Comparison of ENCODE assay signal across 1 cellular context in the genomic region with DNA sequence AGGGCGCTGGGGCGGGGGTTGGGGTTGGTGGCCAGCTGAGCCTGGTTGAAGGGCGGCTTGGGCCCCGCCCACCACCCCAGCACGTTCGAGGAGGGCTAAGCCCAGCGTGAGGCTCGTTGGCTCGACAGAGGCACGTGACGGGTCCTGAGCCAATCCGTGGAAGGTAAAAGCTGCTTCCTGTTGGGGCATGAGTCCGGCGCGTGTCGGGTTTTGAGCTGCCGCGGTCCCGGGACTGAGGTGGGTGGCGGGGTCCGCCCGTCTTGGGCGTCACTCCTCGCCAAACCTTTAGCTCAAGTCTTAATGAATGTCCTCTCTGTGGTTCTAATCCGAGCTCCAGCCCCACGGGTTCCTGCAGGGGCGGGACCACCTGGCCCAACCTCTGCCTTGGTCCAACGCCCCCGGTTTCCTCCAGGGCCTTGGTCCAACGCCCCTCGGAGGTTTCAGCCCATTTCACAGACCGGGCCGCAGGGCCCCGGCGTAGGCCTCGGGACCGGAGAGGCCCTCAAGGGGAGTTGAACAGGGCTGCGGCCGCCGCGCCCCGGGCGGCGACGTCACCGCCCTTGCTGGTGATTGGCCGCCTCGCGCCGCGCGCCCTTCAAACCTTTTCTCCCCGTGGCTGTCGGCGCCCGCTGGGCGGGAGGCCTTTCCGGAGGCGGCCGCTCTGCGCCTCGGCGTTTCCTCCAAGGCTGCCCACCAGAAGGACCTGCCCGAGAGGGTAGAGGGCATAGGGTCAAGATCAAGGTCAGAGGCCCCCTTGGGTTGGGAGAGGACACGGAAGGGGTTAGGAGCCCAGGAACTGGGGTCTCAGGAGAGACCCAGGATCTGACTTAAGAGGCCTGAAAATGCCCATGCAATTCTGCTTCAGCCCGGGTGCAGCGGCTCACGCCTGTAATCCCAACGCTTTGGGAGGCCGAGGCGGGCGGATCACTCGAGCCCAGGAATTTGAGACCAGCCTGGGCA.
TF ChIP-seq lines count a peak whose summit lies in the region.

RCCD1 (plus strand) TSS at position 173 of the 960 bp plus-strand sequence. CDS start 1,851 bp downstream, outside the sequence.

TF ChIP-seq in H1, 55 proteins besides CTCF, POLR2A, EP300 and RAD21 (continued from another document):
- TF ChIP-seq USF2 (IDR thresholded peaks at IDR 0.05; ENCODE audit: low read length) (peak; percentile 98), FOSL1 (IDR thresholded peaks at IDR 0.05; ENCODE audit: insufficient read depth, low read depth, low read length) (no peak), SP1 (IDR thresholded peaks at IDR 0.05; ENCODE audit: low read depth, low read length) (peak; percentile 7; the same call in 1 of the 2 replicates), CHD1 (IDR thresholded peaks at IDR 0.05; ENCODE audit: low read depth, low read length) (no peak), EZH2 (IDR thresholded peaks at IDR 0.05; ENCODE audit: low read depth, low read length, severe bottlenecking) (no peak), PHF8 (conservative IDR thresholded peaks at IDR 0.05; ENCODE audit: low read depth, low read length) (peak; percentile 77), BACH1 (IDR thresholded peaks at IDR 0.05; ENCODE audit: low read length) (no peak), TAF7 (optimal IDR thresholded peaks at IDR 0.05; ENCODE audit: borderline replicate concordance, low read depth, low read length) (peak; percentile 24), POLR2AphosphoS5 (IDR thresholded peaks at IDR 0.05; ENCODE audit: low read depth, low read length) (peak; percentile 85), RBBP5 (IDR thresholded peaks at IDR 0.05; ENCODE audit: borderline replicate concordance, low read depth, low read length) (peak; percentile 42; the same call in 1 of the 2 replicates), SIX5 (IDR thresholded peaks at IDR 0.05; ENCODE audit: low read depth, low read length) (no peak), RXRA (IDR thresholded peaks at IDR 0.05; ENCODE audit: insufficient read depth, low read depth, low read length) (0 out of 2 replicates have a peak, but pooled peaks have one; percentile 43), E2F6 (IDR thresholded peaks at IDR 0.05) (peak; percentile 87), CREB1 (IDR thresholded peaks at IDR 0.05) (peak; percentile 41), ZNF274 (IDR thresholded peaks at IDR 0.05; ENCODE audit: borderline replicate concordance, extremely low read depth, low read length) (no peak), YY1 (IDR thresholded peaks at IDR 0.05; ENCODE audit: low read depth, low read length) (no peak), SRF (IDR thresholded peaks at IDR 0.05; ENCODE audit: low read depth, low read length) (no peak), MAX (IDR thresholded peaks at IDR 0.05) (peak; percentile 95), CTBP2 (IDR thresholded peaks at IDR 0.05; ENCODE audit: borderline replicate concordance, insufficient read depth, insufficient read length, low read length) (no peak), RNF2 (IDR thresholded peaks at IDR 0.05; ENCODE audit: borderline replicate concordance, low read depth, low read length, missing control alignments, poor library complexity, severe bottlenecking) (peak; percentile 37), SIRT6 (IDR thresholded peaks at IDR 0.05; ENCODE audit: low read length) (no peak), CHD2 (IDR thresholded peaks at IDR 0.05; ENCODE audit: low read length) (peak; percentile 32; the same call in 1 of the 2 replicates), BRCA1 (IDR thresholded peaks at IDR 0.05; ENCODE audit: low read depth, low read length) (no peak), HDAC6 (IDR thresholded peaks at IDR 0.05; ENCODE audit: low read depth, low read length) (no peak), NANOG (IDR thresholded peaks at IDR 0.05; ENCODE audit: insufficient read depth, low read depth, low read length, poor library complexity, severe bottlenecking) (no peak), KDM4A (IDR thresholded peaks at IDR 0.05; ENCODE audit: low read depth, low read length, severe bottlenecking) (peak; percentile 67), HDAC2 (IDR thresholded peaks at IDR 0.05; ENCODE audit: borderline replicate concordance in 1 of 2, low read depth in 2 of 2, low read length in 2 of 2) (peak in 1 of 2 experiments; percentile 75; a peak in 1 of 4 replicates), JUND (IDR thresholded peaks at IDR 0.05; ENCODE audit: low read length) (0 out of 2 replicates have a peak, but pooled peaks have one; percentile 2), TEAD4 (IDR thresholded peaks at IDR 0.05; ENCODE audit: low read depth, low read length) (no peak), CBX5 (IDR thresholded peaks at IDR 0.05; ENCODE audit: low read depth, low read length) (no peak), TAF1 (IDR thresholded peaks at IDR 0.05; ENCODE audit: low read depth, low read length) (peak; percentile 78), SP4 (IDR thresholded peaks at IDR 0.05; ENCODE audit: low read length) (no peak), TCF12 (IDR thresholded peaks at IDR 0.05; ENCODE audit: low read depth, low read length) (0 out of 2 replicates have a peak, but pooled peaks have one; percentile 5), CBX8 (IDR thresholded peaks at IDR 0.05; ENCODE audit: borderline replicate concordance, low read depth, low read length) (no peak), KDM1A (IDR thresholded peaks at IDR 0.05; ENCODE audit: borderline replicate concordance, low read length) (peak; percentile 73), ASH2L (IDR thresholded peaks at IDR 0.05; ENCODE audit: low read length) (peak; percentile 68), JUN (IDR thresholded peaks at IDR 0.05; ENCODE audit: low read depth, low read length) (no peak), RFX5 (IDR thresholded peaks at IDR 0.05; ENCODE audit: borderline replicate concordance, low read depth, low read length) (no peak), BCL11A (IDR thresholded peaks at IDR 0.05; ENCODE audit: low read depth in 2 of 2, low read length in 2 of 2) (no peak), GTF2F1 (IDR thresholded peaks at IDR 0.05; ENCODE audit: borderline replicate concordance, low read depth, low read length) (no peak), MAFK (IDR thresholded peaks at IDR 0.05; ENCODE audit: low read depth, low read length) (no peak), KDM5A (IDR thresholded peaks at IDR 0.05; ENCODE audit: low read length) (no peak), SP2 (IDR thresholded peaks at IDR 0.05; ENCODE audit: low read length) (no peak), SIN3A (conservative IDR thresholded peaks at IDR 0.05 in 1 of 2, IDR thresholded peaks at IDR 0.05 in 1 of 2; ENCODE audit: low read depth in 1 of 2, low read length in 2 of 2) (no peak), TBP (IDR thresholded peaks at IDR 0.05; ENCODE audit: low read depth, low read length) (no peak; the same call in 1 of the 2 replicates), CEBPB (IDR thresholded peaks at IDR 0.05; ENCODE audit: low read depth, low read length) (no peak), POU5F1 (IDR thresholded peaks at IDR 0.05; ENCODE audit: low read depth, low read length) (no peak)
- TF ChIP-seq, protein P1, sequence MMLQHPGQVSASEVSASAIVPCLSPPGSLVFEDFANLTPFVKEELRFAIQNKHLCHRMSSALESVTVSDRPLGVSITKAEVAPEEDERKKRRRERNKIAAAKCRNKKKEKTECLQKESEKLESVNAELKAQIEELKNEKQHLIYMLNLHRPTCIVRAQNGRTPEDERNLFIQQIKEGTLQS (IDR thresholded peaks at IDR 0.05; ENCODE audit: insufficient read depth, low read depth, low read length) = peak; percentile 85
- TF ChIP-seq, protein P2, sequence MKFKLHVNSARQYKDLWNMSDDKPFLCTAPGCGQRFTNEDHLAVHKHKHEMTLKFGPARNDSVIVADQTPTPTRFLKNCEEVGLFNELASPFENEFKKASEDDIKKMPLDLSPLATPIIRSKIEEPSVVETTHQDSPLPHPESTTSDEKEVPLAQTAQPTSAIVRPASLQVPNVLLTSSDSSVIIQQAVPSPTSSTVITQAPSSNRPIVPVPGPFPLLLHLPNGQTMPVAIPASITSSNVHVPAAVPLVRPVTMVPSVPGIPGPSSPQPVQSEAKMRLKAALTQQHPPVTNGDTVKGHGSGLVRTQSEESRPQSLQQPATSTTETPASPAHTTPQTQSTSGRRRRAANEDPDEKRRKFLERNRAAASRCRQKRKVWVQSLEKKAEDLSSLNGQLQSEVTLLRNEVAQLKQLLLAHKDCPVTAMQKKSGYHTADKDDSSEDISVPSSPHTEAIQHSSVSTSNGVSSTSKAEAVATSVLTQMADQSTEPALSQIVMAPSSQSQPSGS (IDR thresholded peaks at IDR 0.05; ENCODE audit: low read length) = peak; percentile 90
- TF ChIP-seq, protein P3, sequence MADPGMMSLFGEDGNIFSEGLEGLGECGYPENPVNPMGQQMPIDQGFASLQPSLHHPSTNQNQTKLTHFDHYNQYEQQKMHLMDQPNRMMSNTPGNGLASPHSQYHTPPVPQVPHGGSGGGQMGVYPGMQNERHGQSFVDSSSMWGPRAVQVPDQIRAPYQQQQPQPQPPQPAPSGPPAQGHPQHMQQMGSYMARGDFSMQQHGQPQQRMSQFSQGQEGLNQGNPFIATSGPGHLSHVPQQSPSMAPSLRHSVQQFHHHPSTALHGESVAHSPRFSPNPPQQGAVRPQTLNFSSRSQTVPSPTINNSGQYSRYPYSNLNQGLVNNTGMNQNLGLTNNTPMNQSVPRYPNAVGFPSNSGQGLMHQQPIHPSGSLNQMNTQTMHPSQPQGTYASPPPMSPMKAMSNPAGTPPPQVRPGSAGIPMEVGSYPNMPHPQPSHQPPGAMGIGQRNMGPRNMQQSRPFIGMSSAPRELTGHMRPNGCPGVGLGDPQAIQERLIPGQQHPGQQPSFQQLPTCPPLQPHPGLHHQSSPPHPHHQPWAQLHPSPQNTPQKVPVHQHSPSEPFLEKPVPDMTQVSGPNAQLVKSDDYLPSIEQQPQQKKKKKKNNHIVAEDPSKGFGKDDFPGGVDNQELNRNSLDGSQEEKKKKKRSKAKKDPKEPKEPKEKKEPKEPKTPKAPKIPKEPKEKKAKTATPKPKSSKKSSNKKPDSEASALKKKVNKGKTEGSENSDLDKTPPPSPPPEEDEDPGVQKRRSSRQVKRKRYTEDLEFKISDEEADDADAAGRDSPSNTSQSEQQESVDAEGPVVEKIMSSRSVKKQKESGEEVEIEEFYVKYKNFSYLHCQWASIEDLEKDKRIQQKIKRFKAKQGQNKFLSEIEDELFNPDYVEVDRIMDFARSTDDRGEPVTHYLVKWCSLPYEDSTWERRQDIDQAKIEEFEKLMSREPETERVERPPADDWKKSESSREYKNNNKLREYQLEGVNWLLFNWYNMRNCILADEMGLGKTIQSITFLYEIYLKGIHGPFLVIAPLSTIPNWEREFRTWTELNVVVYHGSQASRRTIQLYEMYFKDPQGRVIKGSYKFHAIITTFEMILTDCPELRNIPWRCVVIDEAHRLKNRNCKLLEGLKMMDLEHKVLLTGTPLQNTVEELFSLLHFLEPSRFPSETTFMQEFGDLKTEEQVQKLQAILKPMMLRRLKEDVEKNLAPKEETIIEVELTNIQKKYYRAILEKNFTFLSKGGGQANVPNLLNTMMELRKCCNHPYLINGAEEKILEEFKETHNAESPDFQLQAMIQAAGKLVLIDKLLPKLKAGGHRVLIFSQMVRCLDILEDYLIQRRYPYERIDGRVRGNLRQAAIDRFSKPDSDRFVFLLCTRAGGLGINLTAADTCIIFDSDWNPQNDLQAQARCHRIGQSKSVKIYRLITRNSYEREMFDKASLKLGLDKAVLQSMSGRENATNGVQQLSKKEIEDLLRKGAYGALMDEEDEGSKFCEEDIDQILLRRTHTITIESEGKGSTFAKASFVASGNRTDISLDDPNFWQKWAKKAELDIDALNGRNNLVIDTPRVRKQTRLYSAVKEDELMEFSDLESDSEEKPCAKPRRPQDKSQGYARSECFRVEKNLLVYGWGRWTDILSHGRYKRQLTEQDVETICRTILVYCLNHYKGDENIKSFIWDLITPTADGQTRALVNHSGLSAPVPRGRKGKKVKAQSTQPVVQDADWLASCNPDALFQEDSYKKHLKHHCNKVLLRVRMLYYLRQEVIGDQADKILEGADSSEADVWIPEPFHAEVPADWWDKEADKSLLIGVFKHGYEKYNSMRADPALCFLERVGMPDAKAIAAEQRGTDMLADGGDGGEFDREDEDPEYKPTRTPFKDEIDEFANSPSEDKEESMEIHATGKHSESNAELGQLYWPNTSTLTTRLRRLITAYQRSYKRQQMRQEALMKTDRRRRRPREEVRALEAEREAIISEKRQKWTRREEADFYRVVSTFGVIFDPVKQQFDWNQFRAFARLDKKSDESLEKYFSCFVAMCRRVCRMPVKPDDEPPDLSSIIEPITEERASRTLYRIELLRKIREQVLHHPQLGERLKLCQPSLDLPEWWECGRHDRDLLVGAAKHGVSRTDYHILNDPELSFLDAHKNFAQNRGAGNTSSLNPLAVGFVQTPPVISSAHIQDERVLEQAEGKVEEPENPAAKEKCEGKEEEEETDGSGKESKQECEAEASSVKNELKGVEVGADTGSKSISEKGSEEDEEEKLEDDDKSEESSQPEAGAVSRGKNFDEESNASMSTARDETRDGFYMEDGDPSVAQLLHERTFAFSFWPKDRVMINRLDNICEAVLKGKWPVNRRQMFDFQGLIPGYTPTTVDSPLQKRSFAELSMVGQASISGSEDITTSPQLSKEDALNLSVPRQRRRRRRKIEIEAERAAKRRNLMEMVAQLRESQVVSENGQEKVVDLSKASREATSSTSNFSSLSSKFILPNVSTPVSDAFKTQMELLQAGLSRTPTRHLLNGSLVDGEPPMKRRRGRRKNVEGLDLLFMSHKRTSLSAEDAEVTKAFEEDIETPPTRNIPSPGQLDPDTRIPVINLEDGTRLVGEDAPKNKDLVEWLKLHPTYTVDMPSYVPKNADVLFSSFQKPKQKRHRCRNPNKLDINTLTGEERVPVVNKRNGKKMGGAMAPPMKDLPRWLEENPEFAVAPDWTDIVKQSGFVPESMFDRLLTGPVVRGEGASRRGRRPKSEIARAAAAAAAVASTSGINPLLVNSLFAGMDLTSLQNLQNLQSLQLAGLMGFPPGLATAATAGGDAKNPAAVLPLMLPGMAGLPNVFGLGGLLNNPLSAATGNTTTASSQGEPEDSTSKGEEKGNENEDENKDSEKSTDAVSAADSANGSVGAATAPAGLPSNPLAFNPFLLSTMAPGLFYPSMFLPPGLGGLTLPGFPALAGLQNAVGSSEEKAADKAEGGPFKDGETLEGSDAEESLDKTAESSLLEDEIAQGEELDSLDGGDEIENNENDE (IDR thresholded peaks at IDR 0.05; ENCODE audit: insufficient replicate concordance, low read length) = no peak
